Comparison of ENCODE assay signal across 8 cellular contexts in genomic region chr16:76265434-76266045, GRCh38. TPM values are rescaled to one million over a fixed set of nuclear protein-coding genes. Genes with fewer than 3 reads are reported as not detected.
DNase-seq lines count a peak whose midpoint lies in the region; ATAC-seq and TF ChIP-seq lines count a peak whose summit lies in the region.

No MANE protein-coding gene starts in this region.

- H3K4me3 ChIP-seq in cardiac muscle cell: no peak overlapping the region
- no peak overlapping the region for H3K4me3 ChIP-seq in right atrium auricular region
- H3K4me3 ChIP-seq in HFF-Myc (replicated peaks; ENCODE audit: low read depth, low read length): no peak overlapping the region
- H3K4me3 ChIP-seq in brain microvascular endothelial cell (ENCODE audit: low read depth, low read length): no peak overlapping the region
- H3K4me3 ChIP-seq in psoas muscle: no peak overlapping the region

- in situ Hi-C loops in brain microvascular endothelial cell (cut with HindIII; ENCODE audit: low pct_ligation_motif_present, low sequenced_read_pairs): no loop called here

- no peaks in the 10 kb centered on the region for H3K4me1 ChIP-seq in cardiac muscle cell (ENCODE audit: low read depth)
- H3K4me1 ChIP-seq in right atrium auricular region: no peaks in the 10 kb centered on the region
- no peaks in the 10 kb centered on the region for H3K4me1 ChIP-seq in psoas muscle

- intact Hi-C loops in psoas muscle (cut with DNase I) (no loop called here), Right ventricle myocardium inferior (cut with DNase I) (no loop called here)

- peak; percentile 63 for TF ChIP-seq CTCF in cardiac muscle cell (IDR thresholded peaks at IDR 0.05; ENCODE audit: low read depth, low read length)
- TF ChIP-seq CTCF in right atrium auricular region (IDR thresholded peaks at IDR 0.05): peak in 1 of 2 donors; percentile 21
- peak; percentile 57 for TF ChIP-seq CTCF in HFF-Myc (IDR thresholded peaks at IDR 0.05; ENCODE audit: low read depth, low read length, missing control alignments)
- peak; percentile 70 for TF ChIP-seq CTCF in brain microvascular endothelial cell (IDR thresholded peaks at IDR 0.05; ENCODE audit: low read depth, low read length, missing control alignments)
- peak; percentile 6 for TF ChIP-seq CTCF in psoas muscle (IDR thresholded peaks at IDR 0.05)

- H3K27me3 ChIP-seq in cardiac muscle cell (no peaks in the 10 kb centered on the region), right atrium auricular region (no peaks in the 10 kb centered on the region), brain microvascular endothelial cell (replicated peaks) (no peaks in the 10 kb centered on the region), psoas muscle (ENCODE audit: insufficient read depth in 3 of 3, low read length in 2 of 3) (no peaks in the 10 kb centered on the region)

- no peak for ATAC-seq in psoas muscle
- ATAC-seq in Right ventricle myocardium inferior: no peak

- H3K9me3 ChIP-seq in cardiac muscle cell (ENCODE audit: low read depth): no peaks in the 10 kb centered on the region
- peaks cover 0 to 20% of the 10 kb centered on the region in 2 donors for H3K9me3 ChIP-seq in right atrium auricular region
- peaks cover 7% of the 10 kb centered on the region for H3K9me3 ChIP-seq in psoas muscle

- H3K27ac ChIP-seq in cardiac muscle cell: no peak overlapping the region
- H3K27ac ChIP-seq in right atrium auricular region: no peak overlapping the region
- no peak overlapping the region for H3K27ac ChIP-seq in brain microvascular endothelial cell
- no peak overlapping the region for H3K27ac ChIP-seq in psoas muscle

- H3K36me3 ChIP-seq in cardiac muscle cell (no peaks in the 10 kb centered on the region), right atrium auricular region (no peaks in the 10 kb centered on the region), brain microvascular endothelial cell (replicated peaks) (no peaks in the 10 kb centered on the region), psoas muscle (ENCODE audit: insufficient read depth in 1 of 2, low read depth in 1 of 2) (no peaks in the 10 kb centered on the region)

- WGBS in psoas muscle, 3 donors: 0 to 8% (median 8%) methylated on average over 2 of the region's 2 CpGs

- DNase-seq in cardiac muscle cell (ENCODE audit: low read depth in 1 of 2, low spot score in 1 of 2) (peak in 1 of 2 donors; percentile 46), right atrium auricular region (ENCODE audit: low spot score) (no peak), HFF-Myc (ENCODE audit: extremely low read depth, low read depth) (no peak), NCI-H1105 (lab: John Stamatoyannopoulos, UW) (peak; percentile 15), brain microvascular endothelial cell (no peak), psoas muscle (no peak), hippocampal formation (lab: John Stamatoyannopoulos, UW) (no peak), Right ventricle myocardium inferior (ENCODE audit: missing footprints) (no peak)

RNA-seq across cellular contexts. Expression of gene CNTNAP4, which starts 11.7 kb away (rescaled TPM):
- total RNA-seq in cardiac muscle cell: 0.18 and 1.1 TPM in 2 replicates
- polyA plus RNA-seq in cardiac muscle cell: 0.29 TPM in 1 of 2 replicates, not detected in the other
- not detected for total RNA-seq in right atrium auricular region
- total RNA-seq in psoas muscle: under 1 TPM in 1 of 4 donors, not detected in 3; 0.04 TPM
- under 1 TPM in 2 of 3 donors, not detected in 1; 0.01 to 0.03 TPM for polyA plus RNA-seq in psoas muscle
- not detected for total RNA-seq in Right ventricle myocardium inferior
